18 cellular contexts compared by ENCODE assay signal in genomic region chr10:15124190-15124589, GRCh38. TPM values are rescaled to one million over a fixed set of nuclear protein-coding genes. Genes with fewer than 3 reads are reported as not detected.
DNase-seq lines count a peak whose midpoint lies in the region; ATAC-seq, FAIRE-seq and TF ChIP-seq lines count a peak whose summit lies in the region.
"Had no signal": no experiment of that assay in that cellular context is flagged by ENCODE, and none has a peak within 500 bp of the region (broad histone marks: within the 10 kb centered on the region; RNA-seq: fewer than 3 reads in every experiment).

No MANE protein-coding gene starts in this region.

- ATAC-seq in T-helper 17 cell, result no peak

- TF ChIP-seq CTCF in cardiac muscle cell (IDR thresholded peaks at IDR 0.05; ENCODE audit: low read depth, low read length) (no peak), left ventricle myocardium inferior (IDR thresholded peaks at IDR 0.05; ENCODE audit: borderline replicate concordance) (no peak), endothelial cell of umbilical vein (IDR thresholded peaks at IDR 0.05; ENCODE audit: extremely low read depth in 1 of 2, insufficient read depth in 1 of 2, low read depth in 1 of 2, low read length in 2 of 2) (no peak)

- no peaks in the 10 kb centered on the region for H3K27me3 Mint-ChIP-seq in T-helper 17 cell
- H3K27me3 Mint-ChIP-seq: natural killer cell treated with Interleukin-12 subunit alpha and Interleukin-12 subunit beta and Interleukin-15 and Interleukin-18, amount 100 ng/mL, for 72 hours had no signal

- no peak for FAIRE-seq in endothelial cell of umbilical vein (lab: Jason Lieb, UNC)
- FAIRE-seq: islet of Langerhans had no signal

- no peaks in the 10 kb centered on the region for H4K20me1 ChIP-seq in endothelial cell of umbilical vein (replicated peaks; ENCODE audit: control insufficient read depth, extremely low read depth, insufficient read depth, low read length)

- no peak overlapping the region for H3K4me3 ChIP-seq in cardiac muscle cell
- no peak overlapping the region for H3K4me3 ChIP-seq in left ventricle myocardium inferior
- H3K4me3 ChIP-seq in endothelial cell of umbilical vein (replicated peaks in 1 of 3; ENCODE audit: insufficient read depth in 1 of 3, low read depth in 1 of 3, low read length in 3 of 3), result no peak overlapping the region
- H3K4me3 ChIP-seq: SJSA1, skin epidermis had no signal

- no peaks in the 10 kb centered on the region for H3K27me3 ChIP-seq in cardiac muscle cell
- H3K27me3 ChIP-seq in left ventricle myocardium inferior (ENCODE audit: low read depth), result no peaks in the 10 kb centered on the region
- H3K27me3 ChIP-seq in endothelial cell of umbilical vein (ENCODE audit: control insufficient read depth in 2 of 2, insufficient read depth in 2 of 2, low read length in 2 of 2), result no peaks in the 10 kb centered on the region
- H3K27me3 ChIP-seq: SJSA1 had no signal

- no peak overlapping the region for H2AFZ ChIP-seq in endothelial cell of umbilical vein (ENCODE audit: low read depth, low read length)

- TF ChIP-seq POLR2A in endothelial cell of umbilical vein (IDR thresholded peaks at IDR 0.05; ENCODE audit: low read depth, low read length), result no peak

- peaks cover 12% of the 10 kb centered on the region for H3K36me3 Mint-ChIP-seq in T-helper 17 cell (ENCODE audit: low read depth)
- H3K36me3 Mint-ChIP-seq: natural killer cell treated with Interleukin-12 subunit alpha and Interleukin-12 subunit beta and Interleukin-15 and Interleukin-18, amount 100 ng/mL, for 72 hours had no signal

- TSS peak; percentile 33 for BruUV-seq in endothelial cell of umbilical vein (replicated peaks; lab: Mats Ljungman, UMichigan)

- no peak overlapping the region for H3K9ac ChIP-seq in endothelial cell of umbilical vein (replicated peaks; ENCODE audit: extremely low read depth, insufficient read depth, low read length)

- intact Hi-C loops in left ventricle myocardium inferior (cut with micrococcal nuclease) (no loop called here), endothelial cell of umbilical vein (cut with micrococcal nuclease) (no loop called here)

- CTCF ChIA-PET in endothelial cell of umbilical vein (lab: Charles Lee), result interaction anchor here (1.0 to 1.9 kb wide), 5 partner anchors 17 to 247 kb away, joined by 4 to 9 read pairs (median 6); partner anchors contain the start of genes FAM171A1 and NMT2

- dilution Hi-C loops in endothelial cell of umbilical vein (cut with MboI; ENCODE audit: extremely low pct_ligation_motif_present, low sequenced_read_pairs), result no loop called here

- H3K4me2 ChIP-seq in endothelial cell of umbilical vein (ENCODE audit: insufficient read depth, low read length), result no peak overlapping the region

- H3K4me3 Mint-ChIP-seq in T-helper 17 cell, result peak overlapping the region; percentile 55
- H3K4me3 Mint-ChIP-seq: natural killer cell treated with Interleukin-12 subunit alpha and Interleukin-12 subunit beta and Interleukin-15 and Interleukin-18, amount 100 ng/mL, for 72 hours had no signal

- DNase-seq in cardiac muscle cell (ENCODE audit: low read depth in 1 of 2, low spot score in 1 of 2) (no peak), left ventricle myocardium inferior (no peak), T-helper 17 cell (no peak), endothelial cell of umbilical vein (ENCODE audit: low read depth, low spot score) (no peak), HuH-7.5 (ENCODE audit: low spot score) (no peak), T1000 (lab: John Stamatoyannopoulos, UW) (no peak)
- DNase-seq in stimulated activated CD4-positive, alpha-beta T cell treated with anti-CD3 and anti-CD28 coated beads, Interleukin-2, amount 100 ng/mL, for 24 hours, result no peak
- DNase-seq: cerebellar nuclear complex; effector memory CD4-positive, alpha-beta T cell; NCI-H1048; NCI-H2081 treated with DMSO at 0.1 percent for 48 hours; NCI-H510A treated with DMSO at 0.1 percent for 48 hours; stimulated activated CD4-positive, alpha-beta T cell treated with anti-CD3 and anti-CD28 coated beads, Interleukin-4, amount 100 ng/mL, for 4 hours; stimulated activated CD8-positive, alpha-beta memory T cell treated with anti-CD3 and anti-CD28 coated beads, Interleukin-4, amount 100 ng/mL, for 48 hours had no signal

- H3K4me1 ChIP-seq in cardiac muscle cell (ENCODE audit: low read depth), result no peaks in the 10 kb centered on the region
- no peaks in the 10 kb centered on the region for H3K4me1 ChIP-seq in left ventricle myocardium inferior
- peaks cover 4% of the 10 kb centered on the region for H3K4me1 ChIP-seq in endothelial cell of umbilical vein (ENCODE audit: control insufficient read depth, extremely low read depth, insufficient read depth, low read length)

- H3K27ac ChIP-seq in cardiac muscle cell, result peak overlapping the region; percentile 60
- no peak overlapping the region for H3K27ac ChIP-seq in left ventricle myocardium inferior (replicated peaks)
- no peak overlapping the region for H3K27ac ChIP-seq in endothelial cell of umbilical vein (ENCODE audit: insufficient read depth, low read depth, low read length)
- H3K27ac ChIP-seq: SJSA1, skin epidermis had no signal

- peak overlapping the region; percentile 83 for H3K27ac Mint-ChIP-seq in T-helper 17 cell

- H3K36me3 ChIP-seq in cardiac muscle cell, result peaks cover 7% of the 10 kb centered on the region
- H3K36me3 ChIP-seq in left ventricle myocardium inferior, result peaks cover 82% of the 10 kb centered on the region
- H3K36me3 ChIP-seq in endothelial cell of umbilical vein (ENCODE audit: control insufficient read depth in 2 of 2, extremely low read depth in 1 of 2, insufficient read depth in 2 of 2, low read length in 2 of 2), result peaks cover 17 to 31% of the 10 kb centered on the region in 2 experiments

- H3K9me1 ChIP-seq in endothelial cell of umbilical vein (replicated peaks; ENCODE audit: control insufficient read depth, extremely low read depth, insufficient read depth, low read length), result no peaks in the 10 kb centered on the region

- peaks cover 16% of the 10 kb centered on the region for H3K4me1 Mint-ChIP-seq in T-helper 17 cell

- POLR2A ChIA-PET in endothelial cell of umbilical vein (lab: Charles Lee), result no interaction called here

- no peaks in the 10 kb centered on the region for H3K9me3 ChIP-seq in cardiac muscle cell (ENCODE audit: low read depth)
- no peaks in the 10 kb centered on the region for H3K9me3 ChIP-seq in left ventricle myocardium inferior (replicated peaks)
- H3K9me3 ChIP-seq in T-helper 17 cell (ENCODE audit: control insufficient read depth, low read length, poor library complexity, severe bottlenecking), result no peaks in the 10 kb centered on the region
- no peaks in the 10 kb centered on the region for H3K9me3 ChIP-seq in endothelial cell of umbilical vein (replicated peaks; ENCODE audit: control insufficient read depth, insufficient read depth, low read length)
- H3K9me3 ChIP-seq: SJSA1 had no signal

- H3K79me2 ChIP-seq in endothelial cell of umbilical vein (ENCODE audit: control insufficient read depth, insufficient read depth, low read length), result peaks cover 8% of the 10 kb centered on the region

TF ChIP-seq in endothelial cell of umbilical vein, 7 proteins besides CTCF, POLR2A, EP300 and RAD21 (continues in another document):
- no peak for TF ChIP-seq POLR2AphosphoS5 (IDR thresholded peaks at IDR 0.05; ENCODE audit: insufficient read depth, low read depth, low read length)
- no peak for TF ChIP-seq EZH2 (IDR thresholded peaks at IDR 0.05; ENCODE audit: borderline replicate concordance, low read depth, low read length, severe bottlenecking)
- no peak for TF ChIP-seq JUN (IDR thresholded peaks at IDR 0.05; ENCODE audit: borderline replicate concordance, insufficient read depth, insufficient read length, low read depth)
- TF ChIP-seq GATA2 (IDR thresholded peaks at IDR 0.05; ENCODE audit: insufficient read depth, insufficient read length, low read depth, low read length), result no peak
- no peak for TF ChIP-seq FOS (IDR thresholded peaks at IDR 0.05; ENCODE audit: borderline replicate concordance, insufficient read depth, low read length)

RNA-seq across cellular contexts. Expression of gene RPP38, which starts 27.0 kb away (rescaled TPM):
- 14.3 and 18.0 TPM in 2 replicates for total RNA-seq in cardiac muscle cell
- polyA plus RNA-seq in cardiac muscle cell, result 20.0 and 25.2 TPM in 2 replicates
- total RNA-seq in left ventricle myocardium inferior, result 9.9 TPM
- 10 to 100 TPM; 12.1 to 14.3 TPM for total RNA-seq in T-helper 17 cell
- 10.3 and 10.6 TPM in 2 replicates for total RNA-seq in endothelial cell of umbilical vein
- polyA plus RNA-seq in endothelial cell of umbilical vein, result 9.0 and 10.8 TPM in 2 replicates
- polyA plus RNA-seq in endothelial cell of umbilical vein (2011; cell fraction: cytosol; rRNA removed), result 14.5 and 16.3 TPM in 2 replicates
- polyA plus RNA-seq in endothelial cell of umbilical vein (2011; cell fraction: nucleus; rRNA removed), result 7.7 and 12.6 TPM in 2 replicates
- polyA plus RNA-seq in endothelial cell of umbilical vein (2012), result 17.8 and 18.3 TPM in 2 replicates
- 6.7 and 13.2 TPM in 2 replicates for polyA minus RNA-seq in endothelial cell of umbilical vein
- 8.5 TPM for polyA minus RNA-seq in endothelial cell of umbilical vein (2011; cell fraction: cytosol; rRNA and poly(A)+ RNA removed)
- polyA minus RNA-seq in endothelial cell of umbilical vein (2011; cell fraction: nucleus; rRNA and poly(A)+ RNA removed), result 4.0 and 4.7 TPM in 2 replicates

RNA-seq across cellular contexts. Expression of gene ACBD7, which starts 35.6 kb away (rescaled TPM):
- total RNA-seq in cardiac muscle cell (4.2 and 15.4 TPM in 2 replicates), left ventricle myocardium inferior (not detected), T-helper 17 cell (under 1 TPM in 1 of 2 donors, not detected in 1; 0.77 TPM), endothelial cell of umbilical vein (1.7 and 2.8 TPM in 2 replicates)
- polyA plus RNA-seq in cardiac muscle cell (1.2 and 2.1 TPM in 2 replicates), endothelial cell of umbilical vein (1.2 TPM in 2 replicates)
- polyA plus RNA-seq in endothelial cell of umbilical vein (2011; cell fraction: cytosol; rRNA removed), result 1.4 and 1.5 TPM in 2 replicates
- 1.4 and 1.8 TPM in 2 replicates for polyA plus RNA-seq in endothelial cell of umbilical vein (2011; cell fraction: nucleus; rRNA removed)
- 0.61 and 1.4 TPM in 2 replicates for polyA plus RNA-seq in endothelial cell of umbilical vein (2012)
- polyA minus RNA-seq in endothelial cell of umbilical vein, result 0.74 and 0.90 TPM in 2 replicates
- not detected for polyA minus RNA-seq in endothelial cell of umbilical vein (2011; cell fraction: cytosol; rRNA and poly(A)+ RNA removed)
- 0.43 and 1.6 TPM in 2 replicates for polyA minus RNA-seq in endothelial cell of umbilical vein (2011; cell fraction: nucleus; rRNA and poly(A)+ RNA removed)

RNA-seq across cellular contexts. Expression of gene NMT2, which starts 44.3 kb away (rescaled TPM):
- total RNA-seq in cardiac muscle cell (11.0 and 14.1 TPM in 2 replicates), left ventricle myocardium inferior (12.4 TPM), T-helper 17 cell (10 to 100 TPM; 42.2 to 42.9 TPM), endothelial cell of umbilical vein (109 and 110 TPM in 2 replicates)
- polyA plus RNA-seq in cardiac muscle cell (8.7 and 13.0 TPM in 2 replicates), endothelial cell of umbilical vein (31.9 and 39.0 TPM in 2 replicates)
- polyA plus RNA-seq in endothelial cell of umbilical vein (2011; cell fraction: cytosol; rRNA removed), result 48.3 and 49.3 TPM in 2 replicates
- polyA plus RNA-seq in endothelial cell of umbilical vein (2011; cell fraction: nucleus; rRNA removed), result 78.4 and 107 TPM in 2 replicates
- 58.9 and 84.5 TPM in 2 replicates for polyA plus RNA-seq in endothelial cell of umbilical vein (2012)
- polyA minus RNA-seq in endothelial cell of umbilical vein, result 32.7 and 34.9 TPM in 2 replicates
- not detected for polyA minus RNA-seq in endothelial cell of umbilical vein (2011; cell fraction: cytosol; rRNA and poly(A)+ RNA removed)
- polyA minus RNA-seq in endothelial cell of umbilical vein (2011; cell fraction: nucleus; rRNA and poly(A)+ RNA removed), result 58.9 and 70.1 TPM in 2 replicates
